In genomic region chr12:32252199-32253073, GRCh38 we compare ENCODE assay signal across 11 cellular contexts.
DNase-seq lines count a peak whose midpoint lies in the region; ATAC-seq and TF ChIP-seq lines count a peak whose summit lies in the region.
"Had no signal": no experiment of that assay in that cellular context is flagged by ENCODE, and none has a peak within 500 bp of the region (broad histone marks: within the 10 kb centered on the region; RNA-seq: fewer than 3 reads in every experiment).

No MANE protein-coding gene starts in this region.

- peak overlapping the region in 4 of 5 experiments; percentile 0 to 58 (median 44) for H3K27ac Mint-ChIP-seq in brain
- no peak overlapping the region for H3K27ac Mint-ChIP-seq in natural killer cell
- H3K27ac Mint-ChIP-seq in progenitor cell of endocrine pancreas = no peak overlapping the region

- H3K36me3 Mint-ChIP-seq in brain (peaks cover 40% of the 10 kb centered on the region), natural killer cell (no peaks in the 10 kb centered on the region), progenitor cell of endocrine pancreas (ENCODE audit: insufficient read depth) (peaks cover 14% of the 10 kb centered on the region)

- no peak overlapping the region for H3K4me3 Mint-ChIP-seq in brain
- no peak overlapping the region for H3K4me3 Mint-ChIP-seq in natural killer cell
- H3K4me3 Mint-ChIP-seq in progenitor cell of endocrine pancreas (ENCODE audit: low read depth) = no peak overlapping the region

- H3K4me1 Mint-ChIP-seq in brain (peaks cover 44% of the 10 kb centered on the region), natural killer cell (peaks cover 5 to 15% of the 10 kb centered on the region in 2 donors), progenitor cell of endocrine pancreas (ENCODE audit: low read depth) (peaks cover 10% of the 10 kb centered on the region)

- ATAC-seq in GM18505 (IDR thresholded peaks at IDR 0.05; ENCODE audit: unreplicated experiment) (no peak), GM21360 (IDR thresholded peaks at IDR 0.05; ENCODE audit: unreplicated experiment) (peak; percentile 86), HG03135 (IDR thresholded peaks at IDR 0.05; ENCODE audit: unreplicated experiment) (peak; percentile 65), natural killer cell (no peak)
- ATAC-seq: esophagus mucosa, left lobe of liver had no signal

- peak; percentile 18 for TF ChIP-seq POLR2A in GM18505 (IDR thresholded peaks at IDR 0.05; ENCODE audit: borderline replicate concordance, extremely low read depth, insufficient read depth, insufficient read length)

- intact Hi-C loops in natural killer cell (cut with micrococcal nuclease) = no loop called here

- H3K27me3 Mint-ChIP-seq in brain (no peaks in the 10 kb centered on the region), natural killer cell (ENCODE audit: low read depth in 2 of 2) (no peaks in the 10 kb centered on the region), progenitor cell of endocrine pancreas (no peaks in the 10 kb centered on the region)

- no peak for DNase-seq in Ammon's horn (ENCODE audit: low spot score)
- no peak for DNase-seq in natural killer cell
- DNase-seq in progenitor cell of endocrine pancreas (ENCODE audit: low spot score, unreplicated experiment) = no peak
- DNase-seq in mucosa of gallbladder (ENCODE audit: low spot score) = no peak
- DNase-seq: NCI-H510A had no signal

- H3K9me3 Mint-ChIP-seq in brain (peaks cover 3 to 17% (median 8%) of the 10 kb centered on the region in 5 experiments), natural killer cell (no peaks in the 10 kb centered on the region), progenitor cell of endocrine pancreas (ENCODE audit: low read depth) (peaks cover 7% of the 10 kb centered on the region)

- TF ChIP-seq CTCF in brain (conservative IDR thresholded peaks at IDR 0.05) = no peak
- no peak for TF ChIP-seq CTCF in natural killer cell (IDR thresholded peaks at IDR 0.05)
- TF ChIP-seq CTCF in progenitor cell of endocrine pancreas (IDR thresholded peaks at IDR 0.05; ENCODE audit: unreplicated experiment) = no peak

Comparison
In these comparisons a context has a peak if more than half of its experiments do, and no peak if none do; other contexts are left out.
1. ATAC-seq: peak in GM21360 (single experiment) and HG03135 (single experiment); none in GM18505 (single experiment) and natural killer cell (0 of 3).
2. H3K27ac Mint-ChIP-seq: peak in brain (4 of 5); none in natural killer cell (0 of 2) and progenitor cell of endocrine pancreas (single experiment).